Comparison of ENCODE assay signal across 2 cellular contexts in the genomic region with DNA sequence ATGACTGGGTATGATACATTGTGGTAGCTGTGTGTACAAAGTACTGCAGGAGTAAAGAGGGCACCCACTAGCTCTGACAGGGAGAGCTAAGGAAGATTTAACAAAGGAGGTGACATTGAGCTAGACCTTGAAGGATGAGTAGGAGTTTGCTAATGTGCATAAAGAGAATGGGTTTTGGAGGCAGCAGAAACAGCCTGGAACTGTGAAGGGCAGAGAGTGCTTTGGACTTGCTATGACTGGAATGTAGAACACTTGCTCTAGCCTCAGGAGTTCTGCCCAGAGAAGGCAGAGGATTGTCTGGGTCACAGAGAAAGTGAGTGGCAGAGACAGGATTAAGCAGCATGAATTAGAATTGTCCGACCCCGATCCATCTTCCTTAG.
TF ChIP-seq lines count a peak whose summit lies in the region.

No MANE protein-coding gene starts in this region.

TF ChIP-seq in HepG2, 621 proteins besides CTCF, POLR2A, EP300 and RAD21:
- no peak for TF ChIP-seq GTF3A (CRISPR knock-in tag; conservative IDR thresholded peaks at IDR 0.05)
- TF ChIP-seq, protein P1, sequence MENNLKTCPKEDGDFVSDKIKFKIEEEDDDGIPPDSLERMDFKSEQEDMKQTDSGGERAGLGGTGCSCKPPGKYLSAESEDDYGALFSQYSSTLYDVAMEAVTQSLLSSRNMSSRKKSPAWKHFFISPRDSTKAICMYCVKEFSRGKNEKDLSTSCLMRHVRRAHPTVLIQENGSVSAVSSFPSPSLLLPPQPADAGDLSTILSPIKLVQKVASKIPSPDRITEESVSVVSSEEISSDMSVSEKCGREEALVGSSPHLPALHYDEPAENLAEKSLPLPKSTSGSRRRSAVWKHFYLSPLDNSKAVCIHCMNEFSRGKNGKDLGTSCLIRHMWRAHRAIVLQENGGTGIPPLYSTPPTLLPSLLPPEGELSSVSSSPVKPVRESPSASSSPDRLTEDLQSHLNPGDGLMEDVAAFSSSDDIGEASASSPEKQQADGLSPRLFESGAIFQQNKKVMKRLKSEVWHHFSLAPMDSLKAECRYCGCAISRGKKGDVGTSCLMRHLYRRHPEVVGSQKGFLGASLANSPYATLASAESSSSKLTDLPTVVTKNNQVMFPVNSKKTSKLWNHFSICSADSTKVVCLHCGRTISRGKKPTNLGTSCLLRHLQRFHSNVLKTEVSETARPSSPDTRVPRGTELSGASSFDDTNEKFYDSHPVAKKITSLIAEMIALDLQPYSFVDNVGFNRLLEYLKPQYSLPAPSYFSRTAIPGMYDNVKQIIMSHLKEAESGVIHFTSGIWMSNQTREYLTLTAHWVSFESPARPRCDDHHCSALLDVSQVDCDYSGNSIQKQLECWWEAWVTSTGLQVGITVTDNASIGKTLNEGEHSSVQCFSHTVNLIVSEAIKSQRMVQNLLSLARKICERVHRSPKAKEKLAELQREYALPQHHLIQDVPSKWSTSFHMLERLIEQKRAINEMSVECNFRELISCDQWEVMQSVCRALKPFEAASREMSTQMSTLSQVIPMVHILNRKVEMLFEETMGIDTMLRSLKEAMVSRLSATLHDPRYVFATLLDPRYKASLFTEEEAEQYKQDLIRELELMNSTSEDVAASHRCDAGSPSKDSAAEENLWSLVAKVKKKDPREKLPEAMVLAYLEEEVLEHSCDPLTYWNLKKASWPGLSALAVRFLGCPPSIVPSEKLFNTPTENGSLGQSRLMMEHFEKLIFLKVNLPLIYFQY (CRISPR knock-in tag; IDR thresholded peaks at IDR 0.05; ENCODE audit: borderline replicate concordance), result no peak
- TF ChIP-seq MEIS1 (CRISPR knock-in tag; IDR thresholded peaks at IDR 0.05; ENCODE audit: borderline replicate concordance), result no peak
- TF ChIP-seq PAF1 (CRISPR knock-in tag; IDR thresholded peaks at IDR 0.05), result no peak
- no peak for TF ChIP-seq ZFP36 (IDR thresholded peaks at IDR 0.05; ENCODE audit: borderline replicate concordance, low read depth, low read length, partially characterized antibody)
TF ChIP-seq in HepG2: peak in this region for 0.

TF ChIP-seq in IMR-90, 13 proteins besides CTCF, POLR2A, EP300 and RAD21:
- no peak for TF ChIP-seq SMC3 (IDR thresholded peaks at IDR 0.05; ENCODE audit: low read depth, low read length)
- no peak for TF ChIP-seq ELK1 (IDR thresholded peaks at IDR 0.05; ENCODE audit: borderline replicate concordance, low read depth, low read length)
